8 cellular contexts compared by ENCODE assay signal in the genomic region with DNA sequence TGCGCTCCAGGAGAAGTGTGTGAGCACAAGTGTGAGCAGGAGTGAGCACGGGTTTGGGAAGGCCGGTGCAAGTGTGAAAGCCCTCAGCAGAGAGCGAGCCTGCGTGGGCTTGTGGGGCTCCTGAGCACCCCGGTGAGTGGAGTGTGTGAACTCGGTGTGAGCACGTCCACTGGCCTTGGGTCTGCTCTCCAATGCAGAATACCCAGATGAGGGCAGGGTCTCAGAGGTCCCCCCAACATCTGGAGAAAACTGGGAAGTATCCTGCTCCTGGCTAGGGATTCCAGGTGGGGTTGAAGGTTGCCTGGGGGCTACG. TPM values are rescaled to one million over a fixed set of nuclear protein-coding genes. Genes with fewer than 3 reads are reported as not detected.
DNase-seq lines count a peak whose midpoint lies in the region; ATAC-seq and TF ChIP-seq lines count a peak whose summit lies in the region.

No MANE protein-coding gene starts in this region.

- H3K4me1 Mint-ChIP-seq in activated T-helper 2 cell treated with anti-CD3 and anti-CD28 coated beads, Interferon-gamma antibody, Interleukin-2, Interleukin-4, amounts not matched to agents 10 μg/mL and 5 μg/mL and 100 μg/mL, durations not matched to agents 14 hours and 24 hours and 36 hours (ENCODE audit: low read depth): peaks cover 11% of the 10 kb centered on the region

- H3K4me3 ChIP-seq in HEK293 (ENCODE audit: low read depth, low read length) (peak overlapping the region; percentile 62), iPS-15b (ENCODE audit: low read depth, low read length) (peak overlapping the region; percentile 80), spleen (peak overlapping the region; percentile 70 to 91 (median 80))

- H3K27ac ChIP-seq in HEK293 (ENCODE audit: extremely low read depth, low read depth, low read length): peak overlapping the region; percentile 59; the same call in 1 of the 2 replicates
- peak overlapping the region; percentile 81 to 98 (median 94) for H3K27ac ChIP-seq in spleen
- H3K27ac ChIP-seq in foreskin keratinocyte: no peak overlapping the region

- TF ChIP-seq CTCF in HEK293 (tag by site-specific recombination; IDR thresholded peaks at IDR 0.05): no peak
- no peak for TF ChIP-seq CTCF in spleen (IDR thresholded peaks at IDR 0.05 in 8 of 11, conservative IDR thresholded peaks at IDR 0.05 in 3 of 11)
- TF ChIP-seq CTCF in foreskin keratinocyte (conservative IDR thresholded peaks at IDR 0.05): no peak

- peaks cover 0 to 5% of the 10 kb centered on the region in 2 experiments; a peak in 1 of 3 replicates for H3K36me3 ChIP-seq in HEK293 (ENCODE audit: control insufficient read depth in 2 of 2, insufficient read depth in 1 of 2, low read length in 2 of 2)
- peaks cover 2% of the 10 kb centered on the region for H3K36me3 ChIP-seq in iPS-15b (ENCODE audit: control insufficient read depth, insufficient read depth, low read length)
- H3K36me3 ChIP-seq in spleen: peaks cover 0 to 45% (median 0%) of the 10 kb centered on the region in 6 donors

- H3K4me1 ChIP-seq in HEK293 (ENCODE audit: control insufficient read depth, insufficient read depth, low read length): no peaks in the 10 kb centered on the region
- H3K4me1 ChIP-seq in iPS-15b (ENCODE audit: control insufficient read depth, insufficient read depth, low read length): peaks cover 5% of the 10 kb centered on the region
- H3K4me1 ChIP-seq in spleen: peaks cover 17 to 63% (median 24%) of the 10 kb centered on the region in 6 donors
- peaks cover 7% of the 10 kb centered on the region for H3K4me1 ChIP-seq in foreskin keratinocyte

- H3K27me3 ChIP-seq in iPS-15b (ENCODE audit: control insufficient read depth, insufficient read depth, low read length): peaks cover 8% of the 10 kb centered on the region
- peaks cover 0 to 11% (median 4%) of the 10 kb centered on the region in 7 donors for H3K27me3 ChIP-seq in spleen (replicated peaks in 1 of 7)
- H3K27me3 ChIP-seq in foreskin keratinocyte: no peaks in the 10 kb centered on the region

- 9 to 26% (median 23%) methylated on average over 7 to 9 of the region's 9 CpGs for WGBS in spleen, 5 donors

- intact Hi-C loops in activated T-helper 2 cell treated with anti-CD3 and anti-CD28 coated beads, Interferon-gamma antibody, Interleukin-2, Interleukin-4, amounts not matched to agents 10 μg/mL and 5 μg/mL and 100 μg/mL, durations not matched to agents 14 hours and 24 hours and 36 hours (cut with micrococcal nuclease): loop anchor here (1.0 to 5.0 kb wide), 2 partner anchors 11 to 36 kb away; a partner anchor contains a TSS
- intact Hi-C loops in spleen (cut with DNase I; ENCODE audit: low total_unique reads): no loop called here

- DNase-seq in activated T-helper 2 cell treated with anti-CD3 and anti-CD28 coated beads, Interferon-gamma antibody, Interleukin-2, Interleukin-4, amounts not matched to agents 10 μg/mL and 5 μg/mL and 100 μg/mL, durations not matched to agents 14 hours and 24 hours and 36 hours (ENCODE audit: low spot score): no peak
- DNase-seq in spleen (no peak), SHP77 treated with DMSO at 0.1 percent for 48 hours (lab: John Stamatoyannopoulos, UW) (no peak), foreskin keratinocyte (no peak), DMS53 (lab: John Stamatoyannopoulos, UW) (no peak)

- H3K4me3 Mint-ChIP-seq in activated T-helper 2 cell treated with anti-CD3 and anti-CD28 coated beads, Interferon-gamma antibody, Interleukin-2, Interleukin-4, amounts not matched to agents 10 μg/mL and 5 μg/mL and 100 μg/mL, durations not matched to agents 14 hours and 24 hours and 36 hours (ENCODE audit: low read depth): peak overlapping the region; percentile 94

- no peak for ATAC-seq in foreskin keratinocyte
- no peak for ATAC-seq in HG03097 (IDR thresholded peaks at IDR 0.05; ENCODE audit: low FRiP score, unreplicated experiment)

- peak overlapping the region; percentile 93 for H3K27ac Mint-ChIP-seq in activated T-helper 2 cell treated with anti-CD3 and anti-CD28 coated beads, Interferon-gamma antibody, Interleukin-2, Interleukin-4, amounts not matched to agents 10 μg/mL and 5 μg/mL and 100 μg/mL, durations not matched to agents 14 hours and 24 hours and 36 hours

- H3K36me3 Mint-ChIP-seq in activated T-helper 2 cell treated with anti-CD3 and anti-CD28 coated beads, Interferon-gamma antibody, Interleukin-2, Interleukin-4, amounts not matched to agents 10 μg/mL and 5 μg/mL and 100 μg/mL, durations not matched to agents 14 hours and 24 hours and 36 hours (ENCODE audit: low read depth): peaks cover 22% of the 10 kb centered on the region

- POLR2A ChIA-PET in HEK293 (lab: Yijun Ruan, JAX): interaction anchor here (3.5 kb wide), 1 partner anchor 11 kb away, joined by 43 read pairs; a partner anchor contains a TSS

- no peak for TF ChIP-seq POLR2A in spleen (IDR thresholded peaks at IDR 0.05)

- no peaks in the 10 kb centered on the region for H3K27me3 Mint-ChIP-seq in activated T-helper 2 cell treated with anti-CD3 and anti-CD28 coated beads, Interferon-gamma antibody, Interleukin-2, Interleukin-4, amounts not matched to agents 10 μg/mL and 5 μg/mL and 100 μg/mL, durations not matched to agents 14 hours and 24 hours and 36 hours (ENCODE audit: low read depth)

- CTCF ChIA-PET in HEK293 (lab: Yijun Ruan, JAX): interaction anchor here (0.6 to 0.8 kb wide), 3 partner anchors 49 to 301 kb away, joined by 3 to 7 read pairs (median 3); no protein-coding TSS in a partner anchor

- no peaks in the 10 kb centered on the region for H3K9me3 Mint-ChIP-seq in activated T-helper 2 cell treated with anti-CD3 and anti-CD28 coated beads, Interferon-gamma antibody, Interleukin-2, Interleukin-4, amounts not matched to agents 10 μg/mL and 5 μg/mL and 100 μg/mL, durations not matched to agents 14 hours and 24 hours and 36 hours

- H3K9ac ChIP-seq in iPS-15b (ENCODE audit: low read depth, low read length): peak overlapping the region; percentile 93

- no peaks in the 10 kb centered on the region for H3K9me3 ChIP-seq in HEK293 (ENCODE audit: control insufficient read depth, insufficient read depth, low read depth, low read length)
- no peaks in the 10 kb centered on the region for H3K9me3 ChIP-seq in iPS-15b (ENCODE audit: control insufficient read depth, insufficient read depth, low read length)
- H3K9me3 ChIP-seq in spleen: no peaks in the 10 kb centered on the region

TF ChIP-seq in HEK293, 187 proteins besides CTCF, POLR2A, EP300 and RAD21:
- TF ChIP-seq ZNF629 (tag by site-specific recombination; IDR thresholded peaks at IDR 0.05): no peak
- TF ChIP-seq, protein P1, sequence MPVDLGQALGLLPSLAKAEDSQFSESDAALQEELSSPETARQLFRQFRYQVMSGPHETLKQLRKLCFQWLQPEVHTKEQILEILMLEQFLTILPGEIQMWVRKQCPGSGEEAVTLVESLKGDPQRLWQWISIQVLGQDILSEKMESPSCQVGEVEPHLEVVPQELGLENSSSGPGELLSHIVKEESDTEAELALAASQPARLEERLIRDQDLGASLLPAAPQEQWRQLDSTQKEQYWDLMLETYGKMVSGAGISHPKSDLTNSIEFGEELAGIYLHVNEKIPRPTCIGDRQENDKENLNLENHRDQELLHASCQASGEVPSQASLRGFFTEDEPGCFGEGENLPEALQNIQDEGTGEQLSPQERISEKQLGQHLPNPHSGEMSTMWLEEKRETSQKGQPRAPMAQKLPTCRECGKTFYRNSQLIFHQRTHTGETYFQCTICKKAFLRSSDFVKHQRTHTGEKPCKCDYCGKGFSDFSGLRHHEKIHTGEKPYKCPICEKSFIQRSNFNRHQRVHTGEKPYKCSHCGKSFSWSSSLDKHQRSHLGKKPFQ (tag by site-specific recombination; IDR thresholded peaks at IDR 0.05): peak; percentile 99

RNA-seq across cellular contexts. Expression of a gene that starts 1.2 kb away (rescaled TPM):
- total RNA-seq in activated T-helper 2 cell treated with anti-CD3 and anti-CD28 coated beads, Interferon-gamma antibody, Interleukin-2, Interleukin-4, amounts not matched to agents 10 μg/mL and 5 μg/mL and 100 μg/mL, durations not matched to agents 14 hours and 24 hours and 36 hours: 49.4 and 54.6 TPM in 2 replicates
- total RNA-seq in spleen (10 to 100 TPM; 30.2 to 49.3 (median 43.7) TPM), foreskin keratinocyte (49.1 and 50.9 TPM in 2 replicates)
- polyA plus RNA-seq in spleen (10 to 100 TPM; 24.0 to 56.5 (median 34.7) TPM), foreskin keratinocyte (46.1 and 49.9 TPM in 2 replicates)

RNA-seq across cellular contexts. Expression of a gene that starts 6.4 kb away (rescaled TPM):
- total RNA-seq in activated T-helper 2 cell treated with anti-CD3 and anti-CD28 coated beads, Interferon-gamma antibody, Interleukin-2, Interleukin-4, amounts not matched to agents 10 μg/mL and 5 μg/mL and 100 μg/mL, durations not matched to agents 14 hours and 24 hours and 36 hours: 0.59 TPM in 1 of 2 replicates, not detected in the other
- total RNA-seq in spleen (not detected), foreskin keratinocyte (0.44 and 0.46 TPM in 2 replicates)
- polyA plus RNA-seq in spleen (under 1 TPM in 2 of 3 donors, not detected in 1; 0.09 to 0.48 TPM), foreskin keratinocyte (0.80 and 1.1 TPM in 2 replicates)

RNA-seq across cellular contexts. Expression of a gene that starts 10.8 kb away (rescaled TPM):
- total RNA-seq in activated T-helper 2 cell treated with anti-CD3 and anti-CD28 coated beads, Interferon-gamma antibody, Interleukin-2, Interleukin-4, amounts not matched to agents 10 μg/mL and 5 μg/mL and 100 μg/mL, durations not matched to agents 14 hours and 24 hours and 36 hours: 290 and 291 TPM in 2 replicates
- total RNA-seq in spleen (100 to 1,000 TPM; 138 to 420 (median 158) TPM), foreskin keratinocyte (386 and 447 TPM in 2 replicates)
- polyA plus RNA-seq in spleen (100 to 1,000 TPM; 328 to 431 (median 350) TPM), foreskin keratinocyte (422 and 522 TPM in 2 replicates)

RNA-seq across cellular contexts. Expression of a gene that starts 11.4 kb away (rescaled TPM):
- 112 and 118 TPM in 2 replicates for total RNA-seq in activated T-helper 2 cell treated with anti-CD3 and anti-CD28 coated beads, Interferon-gamma antibody, Interleukin-2, Interleukin-4, amounts not matched to agents 10 μg/mL and 5 μg/mL and 100 μg/mL, durations not matched to agents 14 hours and 24 hours and 36 hours
- total RNA-seq in spleen: 100 to 1,000 TPM in 3 of 7 donors, 10 to 100 TPM in 4; 77.0 to 169 (median 95.6) TPM
- 100 to 1,000 TPM; 181 to 302 (median 237) TPM for polyA plus RNA-seq in spleen
- total RNA-seq in foreskin keratinocyte: 399 and 407 TPM in 2 replicates
- polyA plus RNA-seq in foreskin keratinocyte: 685 and 769 TPM in 2 replicates

RNA-seq across cellular contexts. Expression of a gene that starts 15.4 kb away (rescaled TPM):
- total RNA-seq in activated T-helper 2 cell treated with anti-CD3 and anti-CD28 coated beads, Interferon-gamma antibody, Interleukin-2, Interleukin-4, amounts not matched to agents 10 μg/mL and 5 μg/mL and 100 μg/mL, durations not matched to agents 14 hours and 24 hours and 36 hours: not detected in 2 replicates
- total RNA-seq in spleen (under 1 TPM in 3 of 7 donors, not detected in 4; 0.35 to 0.77 (median 0.44) TPM), foreskin keratinocyte (not detected in 2 replicates)
- polyA plus RNA-seq in spleen (under 1 TPM in 2 of 3 donors, not detected in 1; 0.06 to 0.09 TPM), foreskin keratinocyte (0.03 and 0.06 TPM in 2 replicates)
